In the genomic region with DNA sequence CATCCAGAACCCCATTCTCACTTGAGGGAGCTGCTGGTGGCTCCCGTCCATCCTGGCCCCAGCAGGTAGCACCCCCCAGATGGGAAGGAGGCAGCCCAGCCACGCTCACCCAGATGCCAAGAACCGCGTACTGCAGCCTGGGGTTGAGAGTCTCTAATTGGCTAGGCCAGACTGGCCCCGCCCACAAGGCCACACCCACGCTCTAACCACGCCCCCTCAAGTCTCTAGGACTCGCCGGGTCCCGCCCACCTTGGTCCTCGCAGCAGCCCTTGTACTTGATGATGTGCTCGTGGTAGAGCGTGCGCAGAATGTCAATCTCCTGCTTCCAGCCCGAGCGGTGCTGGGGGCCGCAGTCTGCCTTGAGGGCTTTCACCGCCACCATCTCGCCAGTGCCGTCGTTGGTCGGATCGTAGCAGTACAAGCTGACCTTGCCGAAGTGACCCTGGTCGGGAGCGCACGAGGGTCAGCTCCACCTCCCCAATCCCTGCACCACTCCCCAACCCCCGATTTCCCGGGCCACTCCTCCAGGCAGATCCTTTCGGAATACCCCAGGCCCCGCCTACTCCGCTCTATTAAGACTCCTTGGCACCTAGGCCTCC, we compare ENCODE assay signal across 1 cellular context.
TF ChIP-seq lines count a peak whose summit lies in the region.

No MANE protein-coding gene starts in this region.

TF ChIP-seq in K562, 482 proteins besides CTCF, POLR2A, EP300 and RAD21 (continued from another document):
- TF ChIP-seq ZBTB40 (IDR thresholded peaks at IDR 0.05): no peak
- no peak for TF ChIP-seq ZBTB40 (CRISPR knock-in tag; IDR thresholded peaks at IDR 0.05)
